In the genomic region with DNA sequence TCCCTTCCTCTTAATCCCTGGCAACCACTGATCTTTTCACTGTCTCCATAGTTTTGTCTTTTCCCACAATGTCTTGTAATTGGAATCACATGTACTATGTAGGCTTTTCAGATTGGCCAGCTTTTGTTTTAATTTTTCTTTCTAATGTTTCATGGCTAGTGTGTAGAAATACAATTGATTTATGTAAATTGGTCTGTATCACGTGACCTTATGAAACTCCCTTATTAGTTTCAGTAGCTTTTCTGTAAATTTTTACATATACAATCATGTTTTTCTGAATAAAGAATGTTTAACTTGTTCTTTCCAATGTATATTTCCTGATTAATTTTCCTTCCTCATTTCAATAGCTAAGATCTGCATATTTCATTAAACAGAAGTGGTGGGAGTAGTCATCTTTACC, we compare ENCODE assay signal across 1 cellular context.
TF ChIP-seq lines count a peak whose summit lies in the region.

No MANE protein-coding gene starts in this region.

TF ChIP-seq in HCT116, 20 proteins besides CTCF, POLR2A, EP300 and RAD21 (continued from another document):
- no peak for TF ChIP-seq ZBTB33 (IDR thresholded peaks at IDR 0.05; ENCODE audit: extremely low read depth, insufficient replicate concordance, low read length)
